In the genomic region with DNA sequence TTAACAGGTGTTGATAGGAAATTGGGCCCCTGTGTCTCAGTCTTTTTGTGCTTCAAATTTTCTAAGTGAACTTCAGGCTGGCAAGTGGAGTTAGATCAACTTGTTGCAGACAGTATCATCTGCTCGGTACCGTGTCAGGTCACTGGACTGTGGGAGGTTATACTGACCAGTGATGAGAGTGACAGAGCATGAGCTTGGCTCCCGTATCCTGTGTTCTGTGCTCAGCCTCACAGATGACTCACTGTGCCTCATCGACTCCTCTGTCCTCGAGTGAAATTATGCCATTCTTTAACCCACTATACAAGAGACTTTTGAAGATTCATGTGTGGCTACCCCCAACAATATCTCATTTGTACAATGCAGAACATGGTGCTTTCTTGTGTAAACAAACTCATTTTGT, we compare ENCODE assay signal across 11 cellular contexts. TPM values are rescaled to one million over a fixed set of nuclear protein-coding genes. Genes with fewer than 3 reads are reported as not detected.
DNase-seq lines count a peak whose midpoint lies in the region; TF ChIP-seq lines count a peak whose summit lies in the region.
"Had no signal": no experiment of that assay in that cellular context is flagged by ENCODE, and none has a peak within 500 bp of the region (broad histone marks: within the 10 kb centered on the region; RNA-seq: fewer than 3 reads in every experiment).

No MANE protein-coding gene starts in this region.

- CTCF ChIA-PET in mammary epithelial cell (lab: Charles Lee; ENCODE audit: low non-redundant PET): interaction anchor here (0.5 kb wide), 1 partner anchor 617 kb away, joined by 4 read pairs; no protein-coding TSS in a partner anchor

- peak overlapping the region; percentile 84 for H3K27ac Mint-ChIP-seq in T-helper 2 cell treated with Interferon-gamma antibody and Interleukin-4, amounts not matched to agents 5 μg/mL and 100 μg/mL, for 36 hours
- H3K27ac Mint-ChIP-seq in stimulated activated naive CD8-positive, alpha-beta T cell treated with anti-CD3 and anti-CD28 coated beads, Interleukin-15, Interleukin-2, amounts not matched to agents 100 ng/mL and 50 ng/mL, for 24 hours: peak overlapping the region; percentile 98

- intact Hi-C loops in mammary epithelial cell (cut with micrococcal nuclease) (no loop called here), head of caudate nucleus (cut with DNase I) (no loop called here)

- no peak overlapping the region for H3K4me2 ChIP-seq in mammary epithelial cell (ENCODE audit: insufficient read depth, low read depth, low read length)

- H3K27me3 ChIP-seq in mammary epithelial cell (ENCODE audit: insufficient read depth, low read length): no peaks in the 10 kb centered on the region

- H3K4me1 ChIP-seq in mammary epithelial cell (ENCODE audit: insufficient read depth, low read length): no peaks in the 10 kb centered on the region

- H3K4me3 ChIP-seq in mammary epithelial cell (replicated peaks in 1 of 3; ENCODE audit: insufficient read depth in 1 of 3, low read depth in 2 of 3, low read length in 3 of 3): no peak overlapping the region

- peak; percentile 52 for DNase-seq in activated naive CD4-positive, alpha-beta T cell treated with Interleukin-2 at 50 U/mL for 16 hours
- no peak for DNase-seq in activated naive CD4-positive, alpha-beta T cell (lab: John Stamatoyannopoulos, UW)
- DNase-seq in T-helper 2 cell treated with Interferon-gamma antibody and Interleukin-4, amounts not matched to agents 5 μg/mL and 100 μg/mL, for 36 hours (ENCODE audit: low spot score): peak; percentile 52
- DNase-seq in mammary epithelial cell: peak; percentile 16
- DNase-seq in middle frontal gyrus (ENCODE audit: extremely low spot score, low spot score): no peak
- no peak for DNase-seq in DMS79 treated with DMSO at 0.1 percent for 48 hours (lab: John Stamatoyannopoulos, UW)
- DNase-seq in head of caudate nucleus: no peak
- DNase-seq: NCI-H1092 had no signal

- H2AFZ ChIP-seq in mammary epithelial cell (ENCODE audit: low read depth, low read length): no peak overlapping the region

- H3K27me3 Mint-ChIP-seq in T-helper 2 cell treated with Interferon-gamma antibody and Interleukin-4, amounts not matched to agents 5 μg/mL and 100 μg/mL, for 36 hours (ENCODE audit: low read depth): no peaks in the 10 kb centered on the region
- no peaks in the 10 kb centered on the region for H3K27me3 Mint-ChIP-seq in stimulated activated naive CD8-positive, alpha-beta T cell treated with anti-CD3 and anti-CD28 coated beads, Interleukin-15, Interleukin-2, amounts not matched to agents 100 ng/mL and 50 ng/mL, for 24 hours

- in situ Hi-C loops in mammary epithelial cell (cut with MboI; ENCODE audit: low sequenced_read_pairs in 2 of 2): no loop called here

- peak overlapping the region; percentile 98 for H3K4me3 Mint-ChIP-seq in T-helper 2 cell treated with Interferon-gamma antibody and Interleukin-4, amounts not matched to agents 5 μg/mL and 100 μg/mL, for 36 hours
- H3K4me3 Mint-ChIP-seq in stimulated activated naive CD8-positive, alpha-beta T cell treated with anti-CD3 and anti-CD28 coated beads, Interleukin-15, Interleukin-2, amounts not matched to agents 100 ng/mL and 50 ng/mL, for 24 hours: peak overlapping the region; percentile 90

- dilution Hi-C loops in mammary epithelial cell (cut with HindIII; ENCODE audit: low sequenced_read_pairs): loop anchor here (5.0 kb wide), 1 partner anchor 39 kb away; no protein-coding TSS in a partner anchor

- no peak overlapping the region for H3K27ac ChIP-seq in mammary epithelial cell (ENCODE audit: insufficient read depth, low read depth, low read length)

- no peaks in the 10 kb centered on the region for H3K9me3 ChIP-seq in mammary epithelial cell (replicated peaks; ENCODE audit: insufficient read depth, low read length)

- no peaks in the 10 kb centered on the region for H4K20me1 ChIP-seq in mammary epithelial cell (ENCODE audit: insufficient read depth, low read length)

- H3K9ac ChIP-seq in mammary epithelial cell (ENCODE audit: insufficient read depth, low read length): no peak overlapping the region

- WGBS in mammary epithelial cell (ENCODE audit: low coverage, missing lambda C conversion rate): 50% methylated on average over 5 of the region's 5 CpGs

- H3K36me3 Mint-ChIP-seq in T-helper 2 cell treated with Interferon-gamma antibody and Interleukin-4, amounts not matched to agents 5 μg/mL and 100 μg/mL, for 36 hours (ENCODE audit: low read depth): peaks cover 63% of the 10 kb centered on the region
- peaks cover 13% of the 10 kb centered on the region for H3K36me3 Mint-ChIP-seq in stimulated activated naive CD8-positive, alpha-beta T cell treated with anti-CD3 and anti-CD28 coated beads, Interleukin-15, Interleukin-2, amounts not matched to agents 100 ng/mL and 50 ng/mL, for 24 hours (ENCODE audit: low read depth)

- H3K79me2 ChIP-seq in mammary epithelial cell (ENCODE audit: insufficient read depth, low read length): no peaks in the 10 kb centered on the region

- H3K36me3 ChIP-seq in mammary epithelial cell (ENCODE audit: insufficient read depth, low read length): no peaks in the 10 kb centered on the region

- TF ChIP-seq CTCF in mammary epithelial cell (conservative IDR thresholded peaks at IDR 0.05 in 1 of 2, IDR thresholded peaks at IDR 0.05 in 1 of 2; ENCODE audit: extremely low read depth in 1 of 2, insufficient read depth in 1 of 2, low read depth in 1 of 2, low read length in 2 of 2): no peak

- H3K4me1 Mint-ChIP-seq in T-helper 2 cell treated with Interferon-gamma antibody and Interleukin-4, amounts not matched to agents 5 μg/mL and 100 μg/mL, for 36 hours (ENCODE audit: low read depth): peaks cover 80% of the 10 kb centered on the region
- H3K4me1 Mint-ChIP-seq in stimulated activated naive CD8-positive, alpha-beta T cell treated with anti-CD3 and anti-CD28 coated beads, Interleukin-15, Interleukin-2, amounts not matched to agents 100 ng/mL and 50 ng/mL, for 24 hours (ENCODE audit: low read depth): peaks cover 86% of the 10 kb centered on the region

- H3K9me3 Mint-ChIP-seq in T-helper 2 cell treated with Interferon-gamma antibody and Interleukin-4, amounts not matched to agents 5 μg/mL and 100 μg/mL, for 36 hours: peaks cover 4% of the 10 kb centered on the region
- peaks cover 3% of the 10 kb centered on the region for H3K9me3 Mint-ChIP-seq in stimulated activated naive CD8-positive, alpha-beta T cell treated with anti-CD3 and anti-CD28 coated beads, Interleukin-15, Interleukin-2, amounts not matched to agents 100 ng/mL and 50 ng/mL, for 24 hours

- BruUV-seq in mammary epithelial cell (replicated peaks; lab: Mats Ljungman, UMichigan): no TSS peak

RNA-seq across cellular contexts. Expression of gene GRAP2, which starts 7.9 kb away (rescaled TPM):
- under 1 TPM in 1 of 2 donors, not detected in 1; 0.33 TPM for total RNA-seq in mammary epithelial cell
- polyA plus RNA-seq in mammary epithelial cell: 0.03 TPM
- not detected for polyA minus RNA-seq in mammary epithelial cell
- total RNA-seq: myocyte had no signal

RNA-seq across cellular contexts. Expression of gene ENTHD1, which starts 15.2 kb away (rescaled TPM):
- total RNA-seq in mammary epithelial cell: not detected
- polyA plus RNA-seq in mammary epithelial cell: not detected
- not detected for polyA minus RNA-seq in mammary epithelial cell
- total RNA-seq: myocyte, skeletal muscle tissue had no signal

RNA-seq across cellular contexts. Expression of gene TMA7B, which starts 51.5 kb away (rescaled TPM):
- total RNA-seq in mammary epithelial cell: not detected
- polyA plus RNA-seq in mammary epithelial cell: not detected
- not detected for polyA minus RNA-seq in mammary epithelial cell
- total RNA-seq: myocyte had no signal

Comparison
In these comparisons a context has a peak if more than half of its experiments do, and no peak if none do; other contexts are left out.
1. DNase-seq: peak in activated naive CD4-positive, alpha-beta T cell treated with Interleukin-2 at 50 U/mL for 16 hours (single experiment), T-helper 2 cell treated with Interferon-gamma antibody and Interleukin-4, amounts not matched to agents 5 μg/mL and 100 μg/mL, for 36 hours (single experiment) and mammary epithelial cell (single experiment); none in activated naive CD4-positive, alpha-beta T cell (0 of 4), middle frontal gyrus (single experiment), DMS79 treated with DMSO at 0.1 percent for 48 hours (single experiment) and head of caudate nucleus (0 of 42).